In the genomic region with DNA sequence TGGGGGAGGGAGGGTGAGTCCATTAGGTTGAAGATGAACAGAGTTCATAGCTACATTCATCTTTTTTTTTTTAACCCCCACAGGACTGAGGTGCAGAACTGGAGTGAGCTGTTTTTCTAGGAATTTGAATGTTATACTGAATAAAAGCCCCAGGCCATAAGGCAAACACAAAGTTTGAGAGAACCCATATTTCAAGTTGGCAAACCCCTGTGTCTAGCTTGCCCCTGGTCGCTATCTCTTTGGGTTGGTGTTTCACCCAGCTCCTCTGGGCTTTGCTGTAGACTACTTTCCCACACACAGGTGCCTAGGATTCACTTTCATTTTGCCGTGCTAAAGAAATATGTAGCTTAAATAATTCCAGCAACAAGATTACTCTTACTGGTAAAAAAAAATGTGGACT, we compare ENCODE assay signal across 13 cellular contexts. TPM values are rescaled to one million over a fixed set of nuclear protein-coding genes. Genes with fewer than 3 reads are reported as not detected.
DNase-seq lines count a peak whose midpoint lies in the region; ATAC-seq and TF ChIP-seq lines count a peak whose summit lies in the region.
"Had no signal": no experiment of that assay in that cellular context is flagged by ENCODE, and none has a peak within 500 bp of the region (broad histone marks: within the 10 kb centered on the region; RNA-seq: fewer than 3 reads in every experiment).

No MANE protein-coding gene starts in this region.

- no peaks in the 10 kb centered on the region for H3K27me3 ChIP-seq in OCI-LY1 (ENCODE audit: insufficient read depth, low read length)

- H2AFZ ChIP-seq in OCI-LY1 (ENCODE audit: low read length), result no peak overlapping the region

- DNase-seq in myocyte (ENCODE audit: low read depth), result peak; percentile 72
- no peak for DNase-seq in T-helper 2 cell treated with Interferon-gamma antibody and Interleukin-4, amounts not matched to agents 5 μg/mL and 100 μg/mL, for 36 hours (ENCODE audit: low spot score)
- DNase-seq in chondrocyte (ENCODE audit: low spot score), result no peak
- no peak for DNase-seq in activated CD8-positive, alpha-beta memory T cell treated with anti-CD3 and anti-CD28 coated beads for 24 hours
- no peak for DNase-seq in UCSD-AML1 (lab: John Stamatoyannopoulos, UW; ENCODE audit: unreplicated experiment)
- DNase-seq: MV-4-11 had no signal

- H3K4me2 ChIP-seq in OCI-LY1 (ENCODE audit: low read length), result peak overlapping the region; percentile 40

- H3K79me2 ChIP-seq in OCI-LY1 (ENCODE audit: insufficient read depth, low read length), result no peaks in the 10 kb centered on the region

- TF ChIP-seq CTCF in OCI-LY1 (IDR thresholded peaks at IDR 0.05; ENCODE audit: low read length), result no peak
- no peak for TF ChIP-seq CTCF in chondrocyte (IDR thresholded peaks at IDR 0.05)

- no peaks in the 10 kb centered on the region for H3K9me2 ChIP-seq in OCI-LY1 (ENCODE audit: low read depth, low read length)

- no peak overlapping the region for H3K27ac Mint-ChIP-seq in T-helper 2 cell treated with Interferon-gamma antibody and Interleukin-4, amounts not matched to agents 5 μg/mL and 100 μg/mL, for 36 hours
- H3K27ac Mint-ChIP-seq in chondrocyte (ENCODE audit: unreplicated experiment), result no peak overlapping the region
- H3K27ac Mint-ChIP-seq: activated naive CD4-positive, alpha-beta T cell treated with anti-CD3 and anti-CD28 coated beads, Interleukin-2, amount 50 U/mL, for 24 hours had no signal

- no peaks in the 10 kb centered on the region for H3K36me3 ChIP-seq in OCI-LY1 (ENCODE audit: insufficient read depth, low read length)

- H3K27ac ChIP-seq in OCI-LY1 (ENCODE audit: low read depth, low read length, poor library complexity, severe bottlenecking), result peak overlapping the region; percentile 56
- H3K27ac ChIP-seq: epithelial cell of prostate had no signal

- no peaks in the 10 kb centered on the region for H3K9me3 ChIP-seq in OCI-LY1 (ENCODE audit: low read length)

- H3K9ac ChIP-seq in OCI-LY1 (ENCODE audit: low read length), result peak overlapping the region; percentile 18; the same call in 1 of the 2 replicates

- peaks cover 44% of the 10 kb centered on the region for H3K4me1 ChIP-seq in OCI-LY1 (ENCODE audit: insufficient read depth, low read length, severe bottlenecking)

- no peaks in the 10 kb centered on the region for H4K20me1 ChIP-seq in OCI-LY1 (ENCODE audit: insufficient read depth, low read length)

- ATAC-seq in GM18519 (IDR thresholded peaks at IDR 0.05; ENCODE audit: low FRiP score, unreplicated experiment) (peak; percentile 33), HG02610 (IDR thresholded peaks at IDR 0.05; ENCODE audit: unreplicated experiment) (peak; percentile 44)

- H3K4me1 Mint-ChIP-seq in T-helper 2 cell treated with Interferon-gamma antibody and Interleukin-4, amounts not matched to agents 5 μg/mL and 100 μg/mL, for 36 hours (ENCODE audit: low read depth), result peaks cover 2% of the 10 kb centered on the region
- H3K4me1 Mint-ChIP-seq in chondrocyte (ENCODE audit: low read depth), result peaks cover 13% of the 10 kb centered on the region
- H3K4me1 Mint-ChIP-seq: activated naive CD4-positive, alpha-beta T cell treated with anti-CD3 and anti-CD28 coated beads, Interleukin-2, amount 50 U/mL, for 24 hours had no signal

- no peak overlapping the region for H3K4me3 Mint-ChIP-seq in T-helper 2 cell treated with Interferon-gamma antibody and Interleukin-4, amounts not matched to agents 5 μg/mL and 100 μg/mL, for 36 hours
- H3K4me3 Mint-ChIP-seq in chondrocyte (ENCODE audit: unreplicated experiment), result no peak overlapping the region
- H3K4me3 Mint-ChIP-seq: activated naive CD4-positive, alpha-beta T cell treated with anti-CD3 and anti-CD28 coated beads, Interleukin-2, amount 50 U/mL, for 24 hours had no signal

- H3K27me3 Mint-ChIP-seq in T-helper 2 cell treated with Interferon-gamma antibody and Interleukin-4, amounts not matched to agents 5 μg/mL and 100 μg/mL, for 36 hours (ENCODE audit: low read depth), result peaks cover 27% of the 10 kb centered on the region
- peaks cover 26% of the 10 kb centered on the region for H3K27me3 Mint-ChIP-seq in chondrocyte (ENCODE audit: low read depth)

- H3K4me3 ChIP-seq in OCI-LY1 (ENCODE audit: low read depth, low read length, poor library complexity, severe bottlenecking), result peak overlapping the region; percentile 12

- no peaks in the 10 kb centered on the region for H3F3A ChIP-seq in OCI-LY1 (ENCODE audit: insufficient read depth, low read length)

- no peaks in the 10 kb centered on the region for H3K36me3 Mint-ChIP-seq in T-helper 2 cell treated with Interferon-gamma antibody and Interleukin-4, amounts not matched to agents 5 μg/mL and 100 μg/mL, for 36 hours (ENCODE audit: low read depth)
- H3K36me3 Mint-ChIP-seq in chondrocyte (ENCODE audit: low read depth), result no peaks in the 10 kb centered on the region
- H3K36me3 Mint-ChIP-seq: activated naive CD4-positive, alpha-beta T cell treated with anti-CD3 and anti-CD28 coated beads, Interleukin-2, amount 50 U/mL, for 24 hours had no signal

- no peaks in the 10 kb centered on the region for H3K9me3 Mint-ChIP-seq in T-helper 2 cell treated with Interferon-gamma antibody and Interleukin-4, amounts not matched to agents 5 μg/mL and 100 μg/mL, for 36 hours
- H3K9me3 Mint-ChIP-seq in chondrocyte (ENCODE audit: low read depth), result no peaks in the 10 kb centered on the region
- H3K9me3 Mint-ChIP-seq: activated naive CD4-positive, alpha-beta T cell treated with anti-CD3 and anti-CD28 coated beads, Interleukin-2, amount 50 U/mL, for 24 hours had no signal

RNA-seq across cellular contexts. Expression of a gene that starts 5.2 kb away (rescaled TPM):
- total RNA-seq in myocyte, result 50.6 and 57.6 TPM in 2 replicates
- 8.9 TPM for polyA plus RNA-seq in myocyte (2012)
- 0.31 to 0.57 TPM in 2 of 3 replicates, not detected in the other for total RNA-seq in chondrocyte
- total RNA-seq: kidney epithelial cell, renal cortical epithelial cell had no signal

Comparison
In these comparisons a context has a peak if more than half of its experiments do, and no peak if none do; other contexts are left out.
1. RNA of a gene that starts 5.2 kb away (total RNA-seq): 50.6 to 57.6 TPM in myocyte; 0.31 to 0.57 TPM in chondrocyte; every median in the first group is over 10 times any median in the second.